ENCODE assay signal across 1 cellular context in the genomic region with DNA sequence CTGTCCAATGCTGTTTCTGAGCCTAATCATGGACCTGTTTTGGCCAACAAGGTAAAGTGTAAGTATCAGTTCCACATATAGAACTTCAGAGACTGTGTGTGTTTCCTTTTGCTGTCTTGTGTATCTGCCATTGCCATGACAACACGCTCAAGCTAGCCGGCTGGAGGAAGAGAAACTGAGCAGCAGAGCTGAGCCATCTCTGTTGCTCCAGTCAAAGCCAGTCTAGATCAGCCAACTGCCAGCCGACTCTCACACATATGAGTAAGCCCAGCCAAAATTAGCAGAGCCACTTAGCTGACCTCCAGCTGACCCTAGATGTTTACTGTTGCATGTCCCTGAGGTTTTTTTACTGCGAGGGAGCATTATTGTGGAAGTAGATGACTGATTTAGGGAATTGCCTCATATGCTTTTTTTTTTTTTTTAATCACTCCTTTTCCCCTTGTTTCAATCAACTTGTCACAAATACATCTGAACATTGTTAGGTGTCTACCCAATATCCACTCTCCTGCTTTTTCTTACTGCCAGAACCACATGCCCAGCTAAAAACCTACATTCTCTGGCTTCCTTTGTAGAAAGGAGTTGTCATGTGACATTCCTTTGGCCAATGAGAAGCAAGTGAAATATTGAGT.
TF ChIP-seq lines count a peak whose summit lies in the region.

No MANE protein-coding gene starts in this region.

TF ChIP-seq in SK-N-SH, 30 proteins besides CTCF, POLR2A, EP300 and RAD21 (continued from another document):
- TF ChIP-seq TAF1 (IDR thresholded peaks at IDR 0.05; ENCODE audit: borderline replicate concordance, low read depth, low read length), result no peak
- TF ChIP-seq RCOR1 (IDR thresholded peaks at IDR 0.05; ENCODE audit: low read length), result no peak
